ENCODE assay signal across 9 cellular contexts in the genomic region with DNA sequence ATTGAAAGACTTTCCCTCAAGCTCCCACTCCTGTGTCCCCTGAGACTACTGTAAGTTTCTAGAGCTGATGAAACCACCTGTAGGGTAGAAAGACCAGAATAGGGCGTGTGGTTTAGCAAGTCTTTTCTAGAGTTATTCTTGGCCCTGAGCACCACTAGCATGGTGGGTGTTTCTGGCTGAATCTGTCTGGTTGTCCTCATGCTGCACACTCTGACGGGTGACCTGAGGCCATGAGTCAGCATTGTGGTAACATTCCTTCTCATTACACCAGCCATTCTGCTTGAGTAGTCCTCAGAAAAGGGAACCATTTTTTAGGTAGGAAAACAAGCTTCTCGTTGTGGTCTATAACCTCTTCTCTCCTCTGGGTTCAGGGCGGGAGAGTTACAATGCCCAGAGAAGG.
A peak's percentile ranks its signal among the peaks of the same experiment; 100 is the strongest.
DNase-seq lines count a peak whose midpoint lies in the region; ATAC-seq and TF ChIP-seq lines count a peak whose summit lies in the region.
"Had no signal": no experiment of that assay in that cellular context is flagged by ENCODE, and none has a peak within 500 bp of the region (broad histone marks: within the 10 kb centered on the region; RNA-seq: fewer than 3 reads in every experiment).

No MANE protein-coding gene starts in this region.

- H3K9me3 Mint-ChIP-seq in osteocyte (ENCODE audit: unreplicated experiment) = peaks cover 5% of the 10 kb centered on the region
- H3K9me3 Mint-ChIP-seq: activated T-cell treated with anti-CD3 and anti-CD28 coated beads, Interleukin-2, amount 50 U/mL, for 72 hours had no signal

- H3K27me3 Mint-ChIP-seq in osteocyte (ENCODE audit: unreplicated experiment) = no peaks in the 10 kb centered on the region

- H3K4me1 Mint-ChIP-seq in osteocyte (ENCODE audit: unreplicated experiment) = peaks cover 15% of the 10 kb centered on the region

- H3K36me3 Mint-ChIP-seq in osteocyte (ENCODE audit: unreplicated experiment) = no peaks in the 10 kb centered on the region

- ATAC-seq in GM18517 (IDR thresholded peaks at IDR 0.05; ENCODE audit: unreplicated experiment) = peak; percentile 62
- peak; percentile 84 for ATAC-seq in HG03103 (IDR thresholded peaks at IDR 0.05; ENCODE audit: low read depth, unreplicated experiment)
- no peak for ATAC-seq in HG03097 (IDR thresholded peaks at IDR 0.05; ENCODE audit: low FRiP score, unreplicated experiment)
- ATAC-seq: activated T-cell treated with anti-CD3 and anti-CD28 coated beads, Interleukin-2, amount 50 U/mL, for 72 hours had no signal

- no peak overlapping the region for H3K4me3 Mint-ChIP-seq in osteocyte (ENCODE audit: unreplicated experiment)
- H3K4me3 Mint-ChIP-seq: activated T-cell treated with anti-CD3 and anti-CD28 coated beads, Interleukin-2, amount 50 U/mL, for 72 hours had no signal

- peak overlapping the region; percentile 98 for H3K27ac Mint-ChIP-seq in osteocyte (ENCODE audit: unreplicated experiment)
- H3K27ac Mint-ChIP-seq: activated T-cell treated with anti-CD3 and anti-CD28 coated beads, Interleukin-2, amount 50 U/mL, for 72 hours had no signal

- DNase-seq in SW480 (ENCODE audit: low spot score) (peak; percentile 43), osteocyte (ENCODE audit: extremely low spot score, unreplicated experiment) (no peak), NCI-H2171 (lab: John Stamatoyannopoulos, UW) (no peak), NCI-H2107 (lab: John Stamatoyannopoulos, UW) (no peak)
- DNase-seq in effector CD4-positive, alpha-beta T cell = no peak
- DNase-seq: activated T-cell treated with anti-CD3 and anti-CD28 coated beads, Interleukin-2, amount 50 U/mL, for 72 hours had no signal

- TF ChIP-seq CTCF in osteocyte (IDR thresholded peaks at IDR 0.05) = no peak
